ENCODE assay signal across 30 cellular contexts in the genomic region with DNA sequence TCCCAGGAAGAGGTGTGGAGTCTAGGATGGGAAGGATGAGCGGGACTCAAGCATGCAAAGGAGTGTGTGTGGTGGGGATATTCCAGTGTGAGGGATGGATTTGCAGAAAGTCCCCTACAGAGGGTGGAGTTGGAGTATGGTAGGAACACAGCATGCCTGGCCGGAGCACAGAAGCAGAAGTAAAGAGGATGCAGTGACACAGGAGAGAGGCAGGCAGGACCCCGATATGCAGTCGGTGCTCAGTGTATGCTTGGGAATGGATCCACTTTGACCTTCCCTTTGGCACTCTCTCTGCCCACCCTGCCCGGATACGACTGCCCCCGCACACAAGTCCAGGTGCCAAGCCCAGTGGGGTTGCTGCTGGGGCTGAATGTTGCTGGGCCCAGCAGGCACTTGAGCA. TPM values are rescaled to one million over a fixed set of nuclear protein-coding genes. Genes with fewer than 3 reads are reported as not detected.
DNase-seq lines count a peak whose midpoint lies in the region; ATAC-seq, FAIRE-seq and TF ChIP-seq lines count a peak whose summit lies in the region.
"Had no signal": no experiment of that assay in that cellular context is flagged by ENCODE, and none has a peak within 500 bp of the region (broad histone marks: within the 10 kb centered on the region; RNA-seq: fewer than 3 reads in every experiment).

No MANE protein-coding gene starts in this region.

- H3K4me2 ChIP-seq in osteoblast (ENCODE audit: insufficient read depth, low read length) (no peak overlapping the region), OCI-LY7 (ENCODE audit: low read length) (no peak overlapping the region)
- H3K4me2 ChIP-seq: BLaER1 had no signal

- no peak overlapping the region for H3K27ac Mint-ChIP-seq in immature natural killer cell
- H3K27ac Mint-ChIP-seq: CD14-positive monocyte; CD4-positive, alpha-beta memory T cell; CD8-positive, alpha-beta memory T cell had no signal

- intact Hi-C loops in aorta (cut with DNase I), result no loop called here
- intact Hi-C loops in OCI-LY7 (cut with micrococcal nuclease; ENCODE audit: unreplicated experiment), result no loop called here

- H3K4me1 Mint-ChIP-seq in immature natural killer cell, result no peaks in the 10 kb centered on the region
- H3K4me1 Mint-ChIP-seq: CD14-positive monocyte; CD4-positive, alpha-beta memory T cell; CD4-positive, CD25-positive, alpha-beta regulatory T cell; CD8-positive, alpha-beta memory T cell had no signal

- H3K36me3 ChIP-seq in bronchial epithelial cell (ENCODE audit: control insufficient read depth, insufficient read depth, low read length), result no peaks in the 10 kb centered on the region
- no peaks in the 10 kb centered on the region for H3K36me3 ChIP-seq in osteoblast (ENCODE audit: insufficient read depth, low read length)
- H3K36me3 ChIP-seq in aorta (ENCODE audit: control insufficient read depth in 1 of 2, insufficient read depth in 2 of 2, low read length in 1 of 2), result no peaks in the 10 kb centered on the region
- H3K36me3 ChIP-seq in OCI-LY7 (ENCODE audit: insufficient read depth, low read length), result no peaks in the 10 kb centered on the region
- H3K36me3 ChIP-seq: BE2C, BLaER1 had no signal

- no TSS peak for BruUV-seq in OCI-LY7 (replicated peaks; lab: Mats Ljungman, UMichigan)

- WGBS in aorta, 2 donors, result 81 to 87% methylated on average over 7 of the region's 7 CpGs

- H3K9me3 ChIP-seq in osteoblast (ENCODE audit: low read depth, low read length) (no peaks in the 10 kb centered on the region), aorta (ENCODE audit: control insufficient read depth, low read length) (no peaks in the 10 kb centered on the region), OCI-LY7 (ENCODE audit: low read length) (no peaks in the 10 kb centered on the region)
- H3K9me3 ChIP-seq: BE2C, BLaER1 had no signal

- peaks cover 5 to 12% (median 8%) of the 10 kb centered on the region in 3 donors for H3K27me3 Mint-ChIP-seq in immature natural killer cell (ENCODE audit: low read depth in 3 of 3)

- no peaks in the 10 kb centered on the region for H4K20me1 ChIP-seq in osteoblast (ENCODE audit: insufficient read depth, low read length)
- no peaks in the 10 kb centered on the region for H4K20me1 ChIP-seq in OCI-LY7 (ENCODE audit: insufficient read depth, low read length)
- H4K20me1 ChIP-seq: BLaER1 had no signal

- peak; percentile 7 for FAIRE-seq in bronchial epithelial cell (lab: Jason Lieb, UNC)
- FAIRE-seq: A204.1, G401.6, GM12891, GM19239 had no signal

- DNase-seq in bronchial epithelial cell (ENCODE audit: low read depth) (no peak), cerebellum (ENCODE audit: low spot score) (peak; percentile 65), osteoblast (ENCODE audit: insufficient read length, low spot score, missing footprints) (peak; percentile 26), aorta (no peak), OCI-LY7 (ENCODE audit: low spot score) (no peak), immature natural killer cell (no peak), germinal center (ENCODE audit: low spot score) (no peak)
- DNase-seq: 8988T; ACHN; BE2C; CD4-positive, alpha-beta memory T cell; CD4-positive, CD25-positive, alpha-beta regulatory T cell; CD8-positive, alpha-beta memory T cell; COR-L47; DMS 273 treated with DMSO at 0.1 percent for 48 hours; DMS153; DMS53; DMS79; DND-41; EL; GF-D8 had no signal

- H3K9me3 Mint-ChIP-seq in immature natural killer cell, result no peaks in the 10 kb centered on the region

- H3K27me3 ChIP-seq in bronchial epithelial cell (ENCODE audit: control insufficient read depth, insufficient read depth, low read length), result no peaks in the 10 kb centered on the region
- H3K27me3 ChIP-seq in osteoblast (ENCODE audit: insufficient read depth, low read length), result peaks cover 4% of the 10 kb centered on the region
- H3K27me3 ChIP-seq in aorta (ENCODE audit: control insufficient read depth in 1 of 2, insufficient read depth in 2 of 2, low read length in 1 of 2), result no peaks in the 10 kb centered on the region
- H3K27me3 ChIP-seq: BE2C, BLaER1 had no signal

- no peak overlapping the region for H3K4me3 Mint-ChIP-seq in immature natural killer cell
- H3K4me3 Mint-ChIP-seq: CD14-positive monocyte; CD4-positive, alpha-beta memory T cell; CD4-positive, CD25-positive, alpha-beta regulatory T cell; CD8-positive, alpha-beta memory T cell had no signal

- POLR2A ChIA-PET in OCI-LY7 (lab: Charles Lee), result interaction anchor here (0.6 kb wide), 1 partner anchor 993 kb away, joined by 3 read pairs; no protein-coding TSS in a partner anchor

- no peaks in the 10 kb centered on the region for H3K9me2 ChIP-seq in OCI-LY7 (ENCODE audit: insufficient read depth, low read length)

- H3K27ac ChIP-seq in osteoblast (ENCODE audit: low read depth, low read length), result no peak overlapping the region
- H3K27ac ChIP-seq in aorta (ENCODE audit: low read depth in 1 of 2, low read length in 2 of 2), result no peak overlapping the region
- no peak overlapping the region for H3K27ac ChIP-seq in OCI-LY7 (ENCODE audit: low read depth, low read length, poor library complexity, severe bottlenecking)
- H3K27ac ChIP-seq: BLaER1 had no signal

- CTCF ChIA-PET in OCI-LY7 (lab: Charles Lee; ENCODE audit: unreplicated experiment), result no interaction called here

- H3K79me2 ChIP-seq in osteoblast (ENCODE audit: insufficient read depth, low read length), result no peaks in the 10 kb centered on the region
- no peaks in the 10 kb centered on the region for H3K79me2 ChIP-seq in OCI-LY7 (ENCODE audit: insufficient read depth, low read depth, low read length)

- H3K4me3 ChIP-seq in bronchial epithelial cell (ENCODE audit: low read depth, low read length), result no peak overlapping the region
- no peak overlapping the region for H3K4me3 ChIP-seq in osteoblast (ENCODE audit: insufficient read depth, low read length)
- no peak overlapping the region for H3K4me3 ChIP-seq in aorta (ENCODE audit: low read length in 2 of 2)
- no peak overlapping the region for H3K4me3 ChIP-seq in OCI-LY7 (ENCODE audit: low read depth, low read length, poor library complexity, severe bottlenecking)
- H3K4me3 ChIP-seq: BLaER1 had no signal

- H3K4me1 ChIP-seq in osteoblast (ENCODE audit: insufficient read depth, low read length) (no peaks in the 10 kb centered on the region), aorta (ENCODE audit: control insufficient read depth in 1 of 2, insufficient read depth in 2 of 2, low read length in 2 of 2) (no peaks in the 10 kb centered on the region), OCI-LY7 (ENCODE audit: insufficient read depth, low read length, poor library complexity, severe bottlenecking) (no peaks in the 10 kb centered on the region)
- H3K4me1 ChIP-seq: BE2C had no signal

- peak; percentile 37 for ATAC-seq in aorta (ENCODE audit: low FRiP score)
- no peak for ATAC-seq in HG03442 (IDR thresholded peaks at IDR 0.05; ENCODE audit: unreplicated experiment)

- TF ChIP-seq CTCF in bronchial epithelial cell (IDR thresholded peaks at IDR 0.05; ENCODE audit: insufficient read depth, low read length, severe bottlenecking) (no peak), osteoblast (IDR thresholded peaks at IDR 0.05; ENCODE audit: extremely low read depth, low read depth, low read length) (no peak), OCI-LY7 (conservative IDR thresholded peaks at IDR 0.05; ENCODE audit: low read length) (no peak)

- H3K36me3 Mint-ChIP-seq in immature natural killer cell, result no peaks in the 10 kb centered on the region
- H3K36me3 Mint-ChIP-seq: CD14-positive monocyte; CD4-positive, alpha-beta memory T cell; CD4-positive, CD25-positive, alpha-beta regulatory T cell; CD8-positive, alpha-beta memory T cell had no signal

- no peak overlapping the region for H2AFZ ChIP-seq in osteoblast (ENCODE audit: low read length)
- no peak overlapping the region for H2AFZ ChIP-seq in OCI-LY7 (ENCODE audit: low read length)

RNA-seq across cellular contexts. Expression of gene WSCD2, which starts 21.3 kb away (rescaled TPM):
- total RNA-seq in bronchial epithelial cell (not detected in 2 replicates), cerebellum (3.6 TPM), osteoblast (0.36 TPM in 1 of 2 replicates, not detected in the other), aorta (1 to 10 TPM; 5.6 to 9.7 TPM), OCI-LY7 (2022) (not detected in 2 replicates)
- polyA plus RNA-seq in aorta (under 1 TPM in 1 of 2 donors, not detected in 1; 0.75 TPM), immature natural killer cell (not detected)
- not detected in 2 replicates for total RNA-seq in OCI-LY7 (2014; rRNA removed; shearing (Covaris generic))
- total RNA-seq: A673; CD4-positive, alpha-beta memory T cell; CD8-positive, alpha-beta memory T cell had no signal
- polyA plus RNA-seq: AG04450; CD14-positive monocyte; CD4-positive, alpha-beta memory T cell had no signal

Comparison
In these comparisons a context has a peak if more than half of its experiments do, and no peak if none do; other contexts are left out.
1. DNase-seq: peak in cerebellum (single experiment) and osteoblast (single experiment); none in bronchial epithelial cell (single experiment), aorta (0 of 2), OCI-LY7 (single experiment), immature natural killer cell (0 of 3) and germinal center (single experiment).